ENCODE assay signal across 1 cellular context in the genomic region with DNA sequence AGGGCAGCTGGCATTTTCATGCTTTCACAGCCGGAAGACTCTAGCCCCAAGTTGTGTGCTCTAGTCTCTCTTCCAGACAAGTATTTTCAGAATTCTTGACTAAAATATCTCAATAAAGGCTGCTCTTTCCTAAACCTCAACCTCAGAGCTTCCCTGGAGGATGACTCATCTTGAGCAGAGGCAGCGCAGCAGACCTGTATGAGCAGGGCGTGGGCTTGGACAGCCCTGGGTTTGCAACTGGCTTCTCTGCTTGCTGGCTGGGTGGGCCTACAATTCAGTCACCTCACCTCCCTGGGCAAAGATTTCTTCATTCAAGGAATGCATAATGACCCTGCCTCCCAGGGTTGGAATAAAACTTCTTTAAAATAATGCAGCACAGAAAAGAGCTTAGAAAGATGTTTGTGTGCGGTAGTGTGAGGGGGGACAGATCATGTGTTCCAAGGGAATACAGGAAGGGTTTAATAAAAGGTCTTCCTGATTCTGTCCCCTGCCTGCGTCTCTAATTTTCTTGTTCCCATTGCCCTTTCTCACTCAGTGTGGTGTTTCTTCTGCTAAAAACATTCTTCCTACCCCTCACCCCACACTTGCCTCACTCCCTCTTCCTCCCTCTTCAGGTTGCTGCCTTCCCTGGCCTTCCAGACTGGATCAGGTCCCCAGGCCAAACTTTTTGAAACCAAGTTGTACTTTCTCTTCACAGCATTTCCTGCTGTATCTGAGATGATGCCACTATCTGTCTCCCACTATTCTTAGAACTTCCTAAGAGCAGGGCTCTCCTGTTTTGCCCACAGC.
TF ChIP-seq lines count a peak whose summit lies in the region.

No MANE protein-coding gene starts in this region.

TF ChIP-seq in K562, 482 proteins besides CTCF, POLR2A, EP300 and RAD21 (continued from another document):
- TF ChIP-seq, protein P1, sequence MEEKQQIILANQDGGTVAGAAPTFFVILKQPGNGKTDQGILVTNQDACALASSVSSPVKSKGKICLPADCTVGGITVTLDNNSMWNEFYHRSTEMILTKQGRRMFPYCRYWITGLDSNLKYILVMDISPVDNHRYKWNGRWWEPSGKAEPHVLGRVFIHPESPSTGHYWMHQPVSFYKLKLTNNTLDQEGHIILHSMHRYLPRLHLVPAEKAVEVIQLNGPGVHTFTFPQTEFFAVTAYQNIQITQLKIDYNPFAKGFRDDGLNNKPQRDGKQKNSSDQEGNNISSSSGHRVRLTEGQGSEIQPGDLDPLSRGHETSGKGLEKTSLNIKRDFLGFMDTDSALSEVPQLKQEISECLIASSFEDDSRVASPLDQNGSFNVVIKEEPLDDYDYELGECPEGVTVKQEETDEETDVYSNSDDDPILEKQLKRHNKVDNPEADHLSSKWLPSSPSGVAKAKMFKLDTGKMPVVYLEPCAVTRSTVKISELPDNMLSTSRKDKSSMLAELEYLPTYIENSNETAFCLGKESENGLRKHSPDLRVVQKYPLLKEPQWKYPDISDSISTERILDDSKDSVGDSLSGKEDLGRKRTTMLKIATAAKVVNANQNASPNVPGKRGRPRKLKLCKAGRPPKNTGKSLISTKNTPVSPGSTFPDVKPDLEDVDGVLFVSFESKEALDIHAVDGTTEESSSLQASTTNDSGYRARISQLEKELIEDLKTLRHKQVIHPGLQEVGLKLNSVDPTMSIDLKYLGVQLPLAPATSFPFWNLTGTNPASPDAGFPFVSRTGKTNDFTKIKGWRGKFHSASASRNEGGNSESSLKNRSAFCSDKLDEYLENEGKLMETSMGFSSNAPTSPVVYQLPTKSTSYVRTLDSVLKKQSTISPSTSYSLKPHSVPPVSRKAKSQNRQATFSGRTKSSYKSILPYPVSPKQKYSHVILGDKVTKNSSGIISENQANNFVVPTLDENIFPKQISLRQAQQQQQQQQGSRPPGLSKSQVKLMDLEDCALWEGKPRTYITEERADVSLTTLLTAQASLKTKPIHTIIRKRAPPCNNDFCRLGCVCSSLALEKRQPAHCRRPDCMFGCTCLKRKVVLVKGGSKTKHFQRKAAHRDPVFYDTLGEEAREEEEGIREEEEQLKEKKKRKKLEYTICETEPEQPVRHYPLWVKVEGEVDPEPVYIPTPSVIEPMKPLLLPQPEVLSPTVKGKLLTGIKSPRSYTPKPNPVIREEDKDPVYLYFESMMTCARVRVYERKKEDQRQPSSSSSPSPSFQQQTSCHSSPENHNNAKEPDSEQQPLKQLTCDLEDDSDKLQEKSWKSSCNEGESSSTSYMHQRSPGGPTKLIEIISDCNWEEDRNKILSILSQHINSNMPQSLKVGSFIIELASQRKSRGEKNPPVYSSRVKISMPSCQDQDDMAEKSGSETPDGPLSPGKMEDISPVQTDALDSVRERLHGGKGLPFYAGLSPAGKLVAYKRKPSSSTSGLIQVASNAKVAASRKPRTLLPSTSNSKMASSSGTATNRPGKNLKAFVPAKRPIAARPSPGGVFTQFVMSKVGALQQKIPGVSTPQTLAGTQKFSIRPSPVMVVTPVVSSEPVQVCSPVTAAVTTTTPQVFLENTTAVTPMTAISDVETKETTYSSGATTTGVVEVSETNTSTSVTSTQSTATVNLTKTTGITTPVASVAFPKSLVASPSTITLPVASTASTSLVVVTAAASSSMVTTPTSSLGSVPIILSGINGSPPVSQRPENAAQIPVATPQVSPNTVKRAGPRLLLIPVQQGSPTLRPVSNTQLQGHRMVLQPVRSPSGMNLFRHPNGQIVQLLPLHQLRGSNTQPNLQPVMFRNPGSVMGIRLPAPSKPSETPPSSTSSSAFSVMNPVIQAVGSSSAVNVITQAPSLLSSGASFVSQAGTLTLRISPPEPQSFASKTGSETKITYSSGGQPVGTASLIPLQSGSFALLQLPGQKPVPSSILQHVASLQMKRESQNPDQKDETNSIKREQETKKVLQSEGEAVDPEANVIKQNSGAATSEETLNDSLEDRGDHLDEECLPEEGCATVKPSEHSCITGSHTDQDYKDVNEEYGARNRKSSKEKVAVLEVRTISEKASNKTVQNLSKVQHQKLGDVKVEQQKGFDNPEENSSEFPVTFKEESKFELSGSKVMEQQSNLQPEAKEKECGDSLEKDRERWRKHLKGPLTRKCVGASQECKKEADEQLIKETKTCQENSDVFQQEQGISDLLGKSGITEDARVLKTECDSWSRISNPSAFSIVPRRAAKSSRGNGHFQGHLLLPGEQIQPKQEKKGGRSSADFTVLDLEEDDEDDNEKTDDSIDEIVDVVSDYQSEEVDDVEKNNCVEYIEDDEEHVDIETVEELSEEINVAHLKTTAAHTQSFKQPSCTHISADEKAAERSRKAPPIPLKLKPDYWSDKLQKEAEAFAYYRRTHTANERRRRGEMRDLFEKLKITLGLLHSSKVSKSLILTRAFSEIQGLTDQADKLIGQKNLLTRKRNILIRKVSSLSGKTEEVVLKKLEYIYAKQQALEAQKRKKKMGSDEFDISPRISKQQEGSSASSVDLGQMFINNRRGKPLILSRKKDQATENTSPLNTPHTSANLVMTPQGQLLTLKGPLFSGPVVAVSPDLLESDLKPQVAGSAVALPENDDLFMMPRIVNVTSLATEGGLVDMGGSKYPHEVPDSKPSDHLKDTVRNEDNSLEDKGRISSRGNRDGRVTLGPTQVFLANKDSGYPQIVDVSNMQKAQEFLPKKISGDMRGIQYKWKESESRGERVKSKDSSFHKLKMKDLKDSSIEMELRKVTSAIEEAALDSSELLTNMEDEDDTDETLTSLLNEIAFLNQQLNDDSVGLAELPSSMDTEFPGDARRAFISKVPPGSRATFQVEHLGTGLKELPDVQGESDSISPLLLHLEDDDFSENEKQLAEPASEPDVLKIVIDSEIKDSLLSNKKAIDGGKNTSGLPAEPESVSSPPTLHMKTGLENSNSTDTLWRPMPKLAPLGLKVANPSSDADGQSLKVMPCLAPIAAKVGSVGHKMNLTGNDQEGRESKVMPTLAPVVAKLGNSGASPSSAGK (IDR thresholded peaks at IDR 0.05): no peak
- TF ChIP-seq SIX5 (IDR thresholded peaks at IDR 0.05; ENCODE audit: borderline replicate concordance in 1 of 2, insufficient read depth in 1 of 2, low read depth in 1 of 2, low read length in 2 of 2): no peak
- TF ChIP-seq CEBPB (tag; IDR thresholded peaks at IDR 0.05): no peak
- TF ChIP-seq RFX5 (IDR thresholded peaks at IDR 0.05; ENCODE audit: low read depth, low read length): no peak
- no peak for TF ChIP-seq TCF7L2 (IDR thresholded peaks at IDR 0.05; ENCODE audit: low read depth, low read length)
- TF ChIP-seq COPS2 (conservative IDR thresholded peaks at IDR 0.05): no peak
- no peak for TF ChIP-seq ZNF324 (CRISPR knock-in tag; IDR thresholded peaks at IDR 0.05)
- no peak for TF ChIP-seq ZNF584 (CRISPR knock-in tag; IDR thresholded peaks at IDR 0.05; ENCODE audit: low read depth)
